Comparison of ENCODE assay signal across 18 cellular contexts in genomic region chr21:44454058-44454457, GRCh38. TPM values are rescaled to one million over a fixed set of nuclear protein-coding genes. Genes with fewer than 3 reads are reported as not detected.
DNase-seq lines count a peak whose midpoint lies in the region; ATAC-seq, FAIRE-seq and TF ChIP-seq lines count a peak whose summit lies in the region.
"Had no signal": no experiment of that assay in that cellular context is flagged by ENCODE, and none has a peak within 500 bp of the region (broad histone marks: within the 10 kb centered on the region; RNA-seq: fewer than 3 reads in every experiment).

No MANE protein-coding gene starts in this region.

- H3K4me2 ChIP-seq in HepG2 (ENCODE audit: low read depth, low read length), result 0 out of 2 replicates have a peak overlapping the region, but pooled peaks have one; percentile 81

- H3K36me3 ChIP-seq in HepG2 (replicated peaks in 1 of 2; ENCODE audit: control insufficient read depth in 1 of 2, insufficient read depth in 2 of 2, low read length in 2 of 2), result no peaks in the 10 kb centered on the region; a peak in 1 of 5 replicates
- H3K36me3 ChIP-seq in right lobe of liver, result no peaks in the 10 kb centered on the region
- H3K36me3 ChIP-seq in tibial artery, result no peaks in the 10 kb centered on the region
- H3K36me3 ChIP-seq: brain microvascular endothelial cell had no signal

- H3K9me3 ChIP-seq in HepG2 (ENCODE audit: low read length) (no peaks in the 10 kb centered on the region), right lobe of liver (no peaks in the 10 kb centered on the region), tibial artery (peaks cover 0 to 12% (median 12%) of the 10 kb centered on the region in 3 donors)

- H3K36me3 Mint-ChIP-seq in activated CD8-positive, alpha-beta T cell treated with anti-CD3 and anti-CD28 coated beads, Interleukin-2, amount 10 ng/mL, durations not matched to agents 7 days and 5 days (ENCODE audit: low read depth), result peaks cover 2% of the 10 kb centered on the region
- peaks cover 2% of the 10 kb centered on the region for H3K36me3 Mint-ChIP-seq in memory B cell

- TF ChIP-seq RAD21 in HepG2 (CRISPR knock-in tag; IDR thresholded peaks at IDR 0.05), result no peak

- no peak overlapping the region for H3K27ac ChIP-seq in HepG2 (ENCODE audit: extremely low read length, insufficient read depth, low read length)
- no peak overlapping the region for H3K27ac ChIP-seq in right lobe of liver
- no peak overlapping the region for H3K27ac ChIP-seq in tibial artery
- H3K27ac ChIP-seq: brain microvascular endothelial cell, parathyroid adenoma, SK-N-MC, skin epidermis had no signal

- TF ChIP-seq CTCF in HepG2 (CRISPR knock-in tag; IDR thresholded peaks at IDR 0.05) (no peak), right lobe of liver (IDR thresholded peaks at IDR 0.05) (no peak), tibial artery (IDR thresholded peaks at IDR 0.05) (no peak)

- no TSS peak for BruUV-seq in HepG2 (replicated peaks; lab: Mats Ljungman, UMichigan)

- TF ChIP-seq POLR2A in HepG2 (IDR thresholded peaks at IDR 0.05; ENCODE audit: insufficient read depth in 1 of 2, low read depth in 2 of 2, low read length in 2 of 2), result no peak
- TF ChIP-seq POLR2A in right lobe of liver (IDR thresholded peaks at IDR 0.05), result no peak

- H3K4me1 Mint-ChIP-seq in activated CD8-positive, alpha-beta T cell treated with anti-CD3 and anti-CD28 coated beads, Interleukin-2, amount 10 ng/mL, durations not matched to agents 7 days and 5 days (ENCODE audit: low read depth), result peaks cover 6% of the 10 kb centered on the region
- no peaks in the 10 kb centered on the region for H3K4me1 Mint-ChIP-seq in memory B cell

- no peaks in the 10 kb centered on the region for H4K20me1 ChIP-seq in HepG2 (ENCODE audit: insufficient read depth, low read length)

- POLR2A ChIA-PET in HepG2 (lab: Yijun Ruan, JAX), result no interaction called here
- POLR2A ChIA-PET in activated CD8-positive, alpha-beta T cell treated with anti-CD3 and anti-CD28 coated beads, Interleukin-2, amount 10 ng/mL, durations not matched to agents 7 days and 5 days (lab: Charles Lee), result interaction anchor here (0.6 kb wide), 1 partner anchor 210 kb away, joined by 3 read pairs; no protein-coding TSS in a partner anchor

- peak overlapping the region; percentile 49 for H3K4me3 Mint-ChIP-seq in activated CD8-positive, alpha-beta T cell treated with anti-CD3 and anti-CD28 coated beads, Interleukin-2, amount 10 ng/mL, durations not matched to agents 7 days and 5 days
- peak overlapping the region; percentile 70 for H3K4me3 Mint-ChIP-seq in memory B cell

- H3K9me3 Mint-ChIP-seq in activated CD8-positive, alpha-beta T cell treated with anti-CD3 and anti-CD28 coated beads, Interleukin-2, amount 10 ng/mL, durations not matched to agents 7 days and 5 days (ENCODE audit: insufficient read depth), result peaks cover 6% of the 10 kb centered on the region
- peaks cover 8% of the 10 kb centered on the region for H3K9me3 Mint-ChIP-seq in memory B cell

- no peak overlapping the region for H3K4me3 ChIP-seq in HepG2 (replicated peaks in 1 of 3; ENCODE audit: insufficient read depth in 1 of 3, low read depth in 2 of 3, low read length in 3 of 3)
- H3K4me3 ChIP-seq in right lobe of liver, result no peak overlapping the region
- no peak overlapping the region for H3K4me3 ChIP-seq in tibial artery

- H3K27me3 Mint-ChIP-seq in activated CD8-positive, alpha-beta T cell treated with anti-CD3 and anti-CD28 coated beads, Interleukin-2, amount 10 ng/mL, durations not matched to agents 7 days and 5 days (ENCODE audit: low read depth), result peaks cover 21% of the 10 kb centered on the region
- H3K27me3 Mint-ChIP-seq in memory B cell, result peaks cover 19% of the 10 kb centered on the region

- H2AFZ ChIP-seq in HepG2 (ENCODE audit: low read length), result no peak overlapping the region
- H2AFZ ChIP-seq: parathyroid adenoma had no signal

- WGBS in HepG2 (ENCODE audit: low lambda C conversion rate), result 73% methylated on average over 5 of the region's 5 CpGs
- 87% methylated on average over 5 of the region's 5 CpGs for WGBS in right lobe of liver (ENCODE audit: insufficient coverage, low coverage, low lambda C conversion rate, missing lambda C conversion rate)

- ATAC-seq in HepG2 (no peak), right lobe of liver (no peak), memory B cell (ENCODE audit: low read depth) (no peak), GM19452 (IDR thresholded peaks at IDR 0.05; ENCODE audit: unreplicated experiment) (no peak)
- ATAC-seq in activated CD8-positive, alpha-beta T cell treated with anti-CD3 and anti-CD28 coated beads, Interleukin-2, amount 10 ng/mL, durations not matched to agents 7 days and 5 days, result no peak
- ATAC-seq: left colon had no signal

- CTCF ChIA-PET in HepG2 (lab: Yijun Ruan, JAX; ENCODE audit: low intra/inter-chr PET ratio, low total read pairs), result no interaction called here
- CTCF ChIA-PET in activated CD8-positive, alpha-beta T cell treated with anti-CD3 and anti-CD28 coated beads, Interleukin-2, amount 10 ng/mL, durations not matched to agents 7 days and 5 days (lab: Charles Lee), result no interaction called here

- in situ Hi-C loops in HepG2 (cut with HindIII; ENCODE audit: extremely low pct_ligation_motif_present, low pct_unique_long_range_greater_than_20kb), result no loop called here

- H3K27ac Mint-ChIP-seq in activated CD8-positive, alpha-beta T cell treated with anti-CD3 and anti-CD28 coated beads, Interleukin-2, amount 10 ng/mL, durations not matched to agents 7 days and 5 days, result no peak overlapping the region
- no peak overlapping the region for H3K27ac Mint-ChIP-seq in memory B cell

- TF ChIP-seq EP300 in HepG2 (IDR thresholded peaks at IDR 0.05; ENCODE audit: low read depth in 2 of 2, low read length in 2 of 2) (no peak), HepG2 (CRISPR knock-in tag; IDR thresholded peaks at IDR 0.05; ENCODE audit: borderline replicate concordance) (no peak)

- DNase-seq in HepG2 (ENCODE audit: low spot score), result no peak
- DNase-seq in right lobe of liver, result no peak
- DNase-seq in activated CD8-positive, alpha-beta T cell treated with anti-CD3 and anti-CD28 coated beads, Interleukin-2, amount 10 ng/mL, durations not matched to agents 7 days and 5 days, result no peak
- DNase-seq in memory B cell (ENCODE audit: low spot score in 2 of 2), result no peak
- no peak for DNase-seq in iPS-NIHi7 (ENCODE audit: extremely low spot score)
- DNase-seq in tibial artery, result no peak
- DNase-seq: brain microvascular endothelial cell; foreskin melanocyte; HCEC 1CT; left colon; NCI-H187 treated with DMSO at 0.1 percent for 48 hours; NK-92 treated with Interleukin-12 subunit alpha and Interleukin-12 subunit beta, amount 100 ng/mL, for 24 hours; stimulated activated CD4-positive, alpha-beta T cell treated with anti-CD3 and anti-CD28 coated beads, Interleukin-4, amount 100 ng/mL, for 24 hours; substantia nigra had no signal

- H3K4me1 ChIP-seq in HepG2 (ENCODE audit: insufficient read depth, low read length), result peaks cover 51% of the 10 kb centered on the region
- peaks cover 0 to 21% (median 6%) of the 10 kb centered on the region in 4 donors for H3K4me1 ChIP-seq in right lobe of liver
- peaks cover 0 to 14% (median 10%) of the 10 kb centered on the region in 4 donors for H3K4me1 ChIP-seq in tibial artery
- H3K4me1 ChIP-seq: parathyroid adenoma had no signal

- no peak for FAIRE-seq in HepG2 (lab: Jason Lieb, UNC)

- intact Hi-C loops in HepG2 (cut with micrococcal nuclease; ENCODE audit: unreplicated experiment) (no loop called here), right lobe of liver (cut with DNase I) (no loop called here), tibial artery (cut with DNase I; ENCODE audit: low total_unique reads) (no loop called here)

- H3K79me2 ChIP-seq in HepG2 (ENCODE audit: insufficient read depth, low read length), result peaks cover 15% of the 10 kb centered on the region
- H3K79me2 ChIP-seq: parathyroid adenoma had no signal

- H3K9ac ChIP-seq in HepG2 (ENCODE audit: insufficient read depth, low read depth, low read length), result no peak overlapping the region
- H3K9ac ChIP-seq: parathyroid adenoma had no signal

- H3K27me3 ChIP-seq in HepG2 (ENCODE audit: control insufficient read depth in 1 of 2, insufficient read depth in 2 of 2, low read length in 2 of 2) (no peaks in the 10 kb centered on the region; a peak in 2 of 5 replicates), right lobe of liver (no peaks in the 10 kb centered on the region), tibial artery (peaks cover 0 to 49% of the 10 kb centered on the region in 2 donors)
- H3K27me3 ChIP-seq: brain microvascular endothelial cell had no signal

TF ChIP-seq in HepG2, 621 proteins besides CTCF, POLR2A, EP300 and RAD21 (continues in another document):
- no peak for TF ChIP-seq RFXAP (CRISPR knock-in tag; IDR thresholded peaks at IDR 0.05; ENCODE audit: borderline replicate concordance)
- no peak for TF ChIP-seq ZMYM4 (CRISPR knock-in tag; IDR thresholded peaks at IDR 0.05)
- TF ChIP-seq ZNF543 (CRISPR knock-in tag; IDR thresholded peaks at IDR 0.05), result no peak
- no peak for TF ChIP-seq ZNF775 (CRISPR knock-in tag; IDR thresholded peaks at IDR 0.05; ENCODE audit: borderline replicate concordance)

RNA-seq across cellular contexts. Expression of gene LRRC3, which starts 1.3 kb away (rescaled TPM):
- total RNA-seq in HepG2 (2016; rRNA removed; fragmentation: Illumina TruSeq; extraction: Trizol) (3.9 and 4.8 TPM in 2 replicates), right lobe of liver (10 to 100 TPM in 5 of 6 experiments, 1 to 10 TPM in 1; 7.5 to 19.3 (median 13.9) TPM)
- total RNA-seq in HepG2 (2016; cell fraction: cytosol; rRNA removed; fragmentation: Illumina TruSeq; extraction: Trizol; ENCODE audit: low read depth), result 0.97 and 1.1 TPM in 2 replicates
- 3.1 and 4.8 TPM in 2 replicates for total RNA-seq in HepG2 (2016; cell fraction: insoluble cytoplasmic fraction; rRNA removed; fragmentation: Illumina TruSeq; extraction: Trizol)
- 3.5 and 4.4 TPM in 2 replicates for total RNA-seq in HepG2 (2016; cell fraction: membrane; rRNA removed; fragmentation: Illumina TruSeq; extraction: Trizol)
- total RNA-seq in HepG2 (2016; cell fraction: nucleus; rRNA removed; fragmentation: Illumina TruSeq; extraction: Trizol), result 5.2 and 5.7 TPM in 2 replicates
- 16.5 and 24.3 TPM in 2 replicates for polyA plus RNA-seq in HepG2 (2011; rRNA removed)
- polyA plus RNA-seq in HepG2 (2011; cell fraction: cytosol; rRNA removed), result 17.5 and 19.8 TPM in 2 replicates
- polyA plus RNA-seq in HepG2 (2011; cell fraction: nucleus; rRNA removed), result 25.9 and 31.8 TPM in 2 replicates
- 24.1 and 27.1 TPM in 2 replicates for polyA plus RNA-seq in HepG2 (2012)
- 0.99 and 1.3 TPM in 2 replicates for polyA plus RNA-seq in HepG2 (2016; cell fraction: cytosol; fragmentation: Illumina TruSeq; extraction: Trizol; ENCODE audit: low read depth)
- 4.4 and 5.5 TPM in 2 replicates for polyA plus RNA-seq in HepG2 (2016; cell fraction: insoluble cytoplasmic fraction; fragmentation: Illumina TruSeq; extraction: Trizol; ENCODE audit: low read depth)
- polyA plus RNA-seq in HepG2 (2016; cell fraction: membrane; fragmentation: Illumina TruSeq; extraction: Trizol; ENCODE audit: low read depth), result 2.9 and 3.4 TPM in 2 replicates
- polyA plus RNA-seq in HepG2 (2016; cell fraction: nucleus; fragmentation: Illumina TruSeq; extraction: Trizol; ENCODE audit: insufficient read depth, low read depth), result 10.0 TPM in 2 replicates
- polyA minus RNA-seq in HepG2 (2011; rRNA and poly(A)+ RNA removed; ENCODE audit: low replicate concordance), result 3.8 and 34.5 TPM in 2 replicates
- 16.0 and 20.9 TPM in 2 replicates for polyA minus RNA-seq in HepG2 (2011; cell fraction: cytosol; rRNA and poly(A)+ RNA removed)
- 10.4 and 13.4 TPM in 2 replicates for polyA minus RNA-seq in HepG2 (2011; cell fraction: nucleus; rRNA and poly(A)+ RNA removed)
- 1 to 10 TPM; 3.2 to 3.4 TPM for total RNA-seq in activated CD8-positive, alpha-beta T cell treated with anti-CD3 and anti-CD28 coated beads, Interleukin-2, amount 10 ng/mL, durations not matched to agents 7 days and 5 days
